In genomic region chr6:75205776-75206334, GRCh38 we compare ENCODE assay signal across 9 cellular contexts. TPM values are rescaled to one million over a fixed set of nuclear protein-coding genes. Genes with fewer than 3 reads are reported as not detected.
A peak's percentile ranks its signal among the peaks of the same experiment; 100 is the strongest.
DNase-seq lines count a peak whose midpoint lies in the region; ATAC-seq, FAIRE-seq and TF ChIP-seq lines count a peak whose summit lies in the region.
"Had no signal": no experiment of that assay in that cellular context is flagged by ENCODE, and none has a peak within 500 bp of the region (broad histone marks: within the 10 kb centered on the region; RNA-seq: fewer than 3 reads in every experiment).

Gene COL12A1 (minus strand): TSS chr6:75206053. CDS start chr6:75202792, 3,261 bp downstream.

- peak within 1 kb of the TSS; percentile 69 for H3K4me3 ChIP-seq in HUES64 (ENCODE audit: low read length)
- H3K4me3 ChIP-seq in foreskin fibroblast (ENCODE audit: low read depth in 1 of 2, low read length in 2 of 2), result peak within 1 kb of the TSS; percentile 80 to 100
- peak within 1 kb of the TSS; percentile 69 for H3K4me3 ChIP-seq in neural cell (ENCODE audit: low read length)

- H3K4me3 Mint-ChIP-seq in activated T-cell treated with anti-CD3 and anti-CD28 coated beads, Interleukin-2, amount 50 U/mL, for 4 hours, result peak within 1 kb of the TSS; percentile 73

- peak within 1 kb of the TSS; percentile 1 for H2AFZ ChIP-seq in neural cell (ENCODE audit: low read depth, low read length)

- H3K79me2 ChIP-seq in neural cell (replicated peaks; ENCODE audit: insufficient read depth, low read length), result no peaks in the 10 kb centered on the region

- no peak for TF ChIP-seq EP300 in neural cell (conservative IDR thresholded peaks at IDR 0.05; ENCODE audit: poor library complexity, severe bottlenecking)

- no peak for ATAC-seq in activated T-cell treated with anti-CD3 and anti-CD28 coated beads, Interleukin-2, amount 50 U/mL, for 4 hours
- no peak for ATAC-seq in GM19463 (IDR thresholded peaks at IDR 0.05; ENCODE audit: unreplicated experiment)

- peaks cover 54% of the 10 kb centered on the region for H3K4me1 Mint-ChIP-seq in activated T-cell treated with anti-CD3 and anti-CD28 coated beads, Interleukin-2, amount 50 U/mL, for 4 hours (ENCODE audit: low read depth)

- H3K9me3 ChIP-seq in HUES64 (ENCODE audit: insufficient read depth, low read depth, low read length) (no peaks in the 10 kb centered on the region), neural cell (ENCODE audit: low read length) (no peaks in the 10 kb centered on the region)

- H4K20me1 ChIP-seq in neural cell (ENCODE audit: insufficient read depth), result no peaks in the 10 kb centered on the region

- in situ Hi-C loops in KBM-7 (cut with MboI; ENCODE audit: low pct_unique_long_range_greater_than_20kb, low sequenced_read_pairs), result no loop called here

- no peaks in the 10 kb centered on the region for H3F3A ChIP-seq in neural cell (ENCODE audit: insufficient read depth, low read length, poor library complexity, severe bottlenecking)

- H3K27me3 ChIP-seq in HUES64 (ENCODE audit: insufficient read depth, low read length) (peaks cover 91% of the 10 kb centered on the region), neural cell (ENCODE audit: insufficient read depth, low read depth, low read length) (peaks cover 90% of the 10 kb centered on the region)

- no peaks in the 10 kb centered on the region for H3K9me3 Mint-ChIP-seq in activated T-cell treated with anti-CD3 and anti-CD28 coated beads, Interleukin-2, amount 50 U/mL, for 4 hours

- no peaks in the 10 kb centered on the region for H3K36me3 ChIP-seq in HUES64 (ENCODE audit: insufficient read depth, low read length)
- H3K36me3 ChIP-seq in neural cell (ENCODE audit: insufficient read depth, low read length), result no peaks in the 10 kb centered on the region

- TF ChIP-seq POLR2A in GM12891 (IDR thresholded peaks at IDR 0.05; ENCODE audit: low read depth, low read length), result no peak

- no peaks in the 10 kb centered on the region for H3K36me3 Mint-ChIP-seq in activated T-cell treated with anti-CD3 and anti-CD28 coated beads, Interleukin-2, amount 50 U/mL, for 4 hours (ENCODE audit: insufficient read depth)

- under 1% methylated on average over 55 of the region's 55 CpGs for WGBS in HUES64

- FAIRE-seq in D721Med (lab: Jason Lieb, UNC) (no peak), GM12891 (lab: Jason Lieb, UNC) (no peak)

- no peak for TF ChIP-seq RAD21 in neural cell (conservative IDR thresholded peaks at IDR 0.05)

- H3K27me3 Mint-ChIP-seq in activated T-cell treated with anti-CD3 and anti-CD28 coated beads, Interleukin-2, amount 50 U/mL, for 4 hours (ENCODE audit: low read depth), result peaks cover 86% of the 10 kb centered on the region

- no peak for TF ChIP-seq CTCF in D721Med (IDR thresholded peaks at IDR 0.05; ENCODE audit: insufficient read depth, missing control alignments)
- no peak for TF ChIP-seq CTCF in foreskin fibroblast (IDR thresholded peaks at IDR 0.05; ENCODE audit: low read depth, low read length)
- no peak for TF ChIP-seq CTCF in neural cell (IDR thresholded peaks at IDR 0.05; ENCODE audit: poor library complexity, severe bottlenecking)

- peak; percentile 12 for DNase-seq in D721Med (ENCODE audit: insufficient read length, low spot score)
- no peak for DNase-seq in activated T-cell treated with anti-CD3 and anti-CD28 coated beads, Interleukin-2, amount 50 U/mL, for 4 hours
- DNase-seq in foreskin fibroblast, result peak; percentile 99 to 100
- DNase-seq in KBM-7, result no peak
- DNase-seq in GM12891 (ENCODE audit: insufficient read length, low spot score), result no peak

- H3K9ac ChIP-seq in HUES64 (ENCODE audit: low read depth, low read length) (peak within 1 kb of the TSS; percentile 57; the same call in 1 of the 2 replicates), neural cell (ENCODE audit: low read length) (no peak within 1 kb of the TSS)

- no peak within 1 kb of the TSS for H3K27ac ChIP-seq in HUES64 (ENCODE audit: low read depth, low read length)
- H3K27ac ChIP-seq in neural cell (ENCODE audit: low read length), result no peak within 1 kb of the TSS

- peak within 1 kb of the TSS; percentile 98 for H3K4me2 ChIP-seq in neural cell (ENCODE audit: low read length)

- peaks cover 20% of the 10 kb centered on the region; the same call in 1 of the 2 replicates for H3K4me1 ChIP-seq in HUES64 (ENCODE audit: insufficient read depth, low read length)

- H3K9me2 ChIP-seq in neural cell (ENCODE audit: insufficient read depth, low read length), result no peaks in the 10 kb centered on the region

TF ChIP-seq in neural cell, 6 proteins besides CTCF, POLR2A, EP300 and RAD21:
- TF ChIP-seq SMC3 (conservative IDR thresholded peaks at IDR 0.05; ENCODE audit: poor library complexity), result no peak
- peak; percentile 91 for TF ChIP-seq EZH2 (IDR thresholded peaks at IDR 0.05; ENCODE audit: borderline replicate concordance, insufficient read depth, low read length, poor library complexity, severe bottlenecking)

TF ChIP-seq in GM12891, 5 proteins besides CTCF, POLR2A, EP300 and RAD21:
- no peak for TF ChIP-seq SPI1 (IDR thresholded peaks at IDR 0.05; ENCODE audit: low read depth, low read length)
- TF ChIP-seq PAX5 (IDR thresholded peaks at IDR 0.05; ENCODE audit: insufficient read depth, low read length, severe bottlenecking), result no peak
- no peak for TF ChIP-seq POU2F2 (IDR thresholded peaks at IDR 0.05; ENCODE audit: low read depth, low read length)
- TF ChIP-seq POLR2AphosphoS5 (IDR thresholded peaks at IDR 0.05; ENCODE audit: low read depth, low read length), result no peak
- no peak for TF ChIP-seq TAF1 (IDR thresholded peaks at IDR 0.05; ENCODE audit: low read depth, low read length)

RNA-seq across cellular contexts. Expression of gene COL12A1, which starts in this region (rescaled TPM):
- 1.5 TPM for polyA plus RNA-seq in HUES64 (2013, experiment 1 of 2)
- polyA plus RNA-seq in HUES64 (2013, experiment 2 of 2), result 2.2 TPM
- total RNA-seq in activated T-cell treated with anti-CD3 and anti-CD28 coated beads, Interleukin-2, amount 50 U/mL, for 4 hours, result under 1 TPM; 0.29 to 0.40 (median 0.30) TPM
- polyA plus RNA-seq in neural cell, result 0.63 and 1.0 TPM in 2 replicates
- 0.73 and 1.6 TPM in 2 replicates for polyA minus RNA-seq in neural cell
- 0.03 TPM for polyA plus RNA-seq in GM12891 (2012; ENCODE audit: low read depth, missing spikeins)
- total RNA-seq: T-helper 1 cell treated with Interleukin-12 subunit alpha and Interleukin-12 subunit beta and Interleukin-4 antibody, amounts not matched to agents 30 ng/mL and 1 ng/mL, for 36 hours had no signal

Comparison
In these comparisons a context has a peak if more than half of its experiments do, and no peak if none do; other contexts are left out.
1. DNase-seq: peak in D721Med (single experiment) and foreskin fibroblast (2 of 2); none in activated T-cell treated with anti-CD3 and anti-CD28 coated beads, Interleukin-2, amount 50 U/mL, for 4 hours (single experiment), KBM-7 (single experiment) and GM12891 (single experiment).
2. Peak in every context shown above with its lines, with median percentiles within 50 percentile points of each other: H3K4me3 ChIP-seq.